ENCODE assay signal across 27 cellular contexts in the genomic region with DNA sequence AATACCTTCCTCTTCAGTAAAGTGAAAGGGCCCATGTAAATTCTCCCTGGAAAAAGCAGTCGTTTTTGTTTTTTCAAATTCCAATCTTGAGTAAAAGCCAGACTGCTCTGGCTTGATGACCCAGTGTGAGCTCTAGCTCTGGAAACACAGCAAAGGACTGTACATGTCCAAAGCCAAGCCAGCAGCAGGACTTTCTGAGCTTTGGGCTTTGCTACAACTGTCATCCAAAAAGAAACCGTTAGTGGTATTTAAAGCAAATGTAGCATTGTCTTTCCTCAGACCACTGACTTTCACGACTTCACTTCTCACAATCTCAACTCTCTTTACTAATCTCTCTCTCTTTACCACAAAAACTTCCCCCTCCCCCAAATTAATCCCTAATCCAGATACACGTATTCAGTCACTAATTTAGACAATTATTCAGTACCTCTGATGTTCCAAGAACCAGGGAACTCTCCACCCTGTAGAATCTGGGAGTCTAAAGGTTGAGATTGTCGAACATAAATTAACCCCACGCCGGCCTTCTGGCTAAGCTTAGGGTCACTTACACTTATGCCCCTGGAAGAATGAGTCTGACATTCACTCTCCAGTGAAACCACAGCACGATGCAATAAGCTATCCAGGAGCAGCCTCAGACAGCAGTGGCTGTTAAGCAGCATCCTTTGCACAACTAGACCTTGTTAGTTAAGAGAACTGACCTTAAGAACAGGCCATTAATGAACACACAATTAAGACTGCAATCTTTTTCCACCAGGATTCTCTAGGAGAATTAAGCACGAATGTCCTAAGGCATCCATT. TPM values are rescaled to one million over a fixed set of nuclear protein-coding genes. Genes with fewer than 3 reads are reported as not detected.
DNase-seq lines count a peak whose midpoint lies in the region; ATAC-seq and TF ChIP-seq lines count a peak whose summit lies in the region.
"Had no signal": no experiment of that assay in that cellular context is flagged by ENCODE, and none has a peak within 500 bp of the region (broad histone marks: within the 10 kb centered on the region; RNA-seq: fewer than 3 reads in every experiment).

No MANE protein-coding gene starts in this region.

- H3K4me3 Mint-ChIP-seq in brain = no peak overlapping the region
- H3K4me3 Mint-ChIP-seq in immature natural killer cell = peak overlapping the region; percentile 67 to 88 (median 84)
- H3K4me3 Mint-ChIP-seq in CD4-positive, alpha-beta T cell = no peak overlapping the region
- H3K4me3 Mint-ChIP-seq: activated CD4-positive, alpha-beta memory T cell treated with anti-CD3 and anti-CD28 coated beads, Interleukin-2, amount 10 ng/mL, durations not matched to agents 7 days and 5 days; B cell; dendritic cell treated with granulocyte-macrophage colony-stimulating factor and Interleukin-4, amounts not matched to agents 40 ng/mL and 50 ng/mL, for 4 days; neural crest cell; stimulated activated memory B cell treated with anti-CD40 and anti-IgM and Interleukin-4, amounts not matched to agents 10 μg/mL and 1 μg/mL and 100 μg/mL, for 72 hours; T-helper 17 cell had no signal

- intact Hi-C loops in CD4-positive, alpha-beta T cell (cut with DNase I, micrococcal nuclease) = no loop called here

- CTCF ChIA-PET in CD4-positive, alpha-beta T cell (lab: Charles Lee) = no interaction called here

- peak; percentile 30 to 47 (median 36) for DNase-seq in immature natural killer cell
- peak; percentile 74 for DNase-seq in pons (ENCODE audit: low spot score)
- DNase-seq in AG20443 (ENCODE audit: low spot score) = no peak
- DNase-seq in CD4-positive, alpha-beta T cell = no peak
- no peak for DNase-seq in central memory CD4-positive, alpha-beta T cell
- DNase-seq in GDM1 (lab: John Stamatoyannopoulos, UW) = no peak
- DNase-seq: activated CD4-positive, alpha-beta memory T cell treated with anti-CD3 and anti-CD28 coated beads, Interleukin-2, amount 10 ng/mL, durations not matched to agents 7 days and 5 days; activated CD4-positive, alpha-beta T cell treated with anti-CD3 and anti-CD28 coated beads for 1 hour; activated CD8-positive, alpha-beta memory T cell treated with anti-CD3 and anti-CD28 coated beads, Interleukin-2, amount 50 U/mL, for 4 hours; activated naive CD4-positive, alpha-beta T cell treated with anti-CD3 and anti-CD28 coated beads, Interleukin-2, amount 50 U/mL, for 16 hours; foreskin fibroblast; heart left ventricle; lower lobe of right lung; MM.1S; NCI-H1105 treated with DMSO at 0.1 percent for 48 hours; NCI-H1930; NCI-H510A treated with DMSO at 0.1 percent for 48 hours; ovary; T-helper 17 cell had no signal

- peak overlapping the region; percentile 37 for H3K4me2 ChIP-seq in BLaER1

- no peaks in the 10 kb centered on the region for H3K27me3 ChIP-seq in BLaER1
- no peaks in the 10 kb centered on the region for H3K27me3 ChIP-seq in CD4-positive, alpha-beta T cell (ENCODE audit: control insufficient read depth, insufficient read depth, low read length)
- H3K27me3 ChIP-seq: esophagus muscularis mucosa, heart left ventricle, ovary had no signal

- H3K9me3 Mint-ChIP-seq in brain = peaks cover 3 to 23% (median 20%) of the 10 kb centered on the region in 5 experiments
- H3K9me3 Mint-ChIP-seq in immature natural killer cell = peaks cover 0 to 4% (median 0%) of the 10 kb centered on the region in 6 donors
- H3K9me3 Mint-ChIP-seq in CD4-positive, alpha-beta T cell = peaks cover 3% of the 10 kb centered on the region
- H3K9me3 Mint-ChIP-seq: activated CD4-positive, alpha-beta memory T cell treated with anti-CD3 and anti-CD28 coated beads, Interleukin-2, amount 10 ng/mL, durations not matched to agents 7 days and 5 days; dendritic cell treated with granulocyte-macrophage colony-stimulating factor and Interleukin-4, amounts not matched to agents 40 ng/mL and 50 ng/mL, for 4 days; neural crest cell; stimulated activated memory B cell treated with anti-CD40 and anti-IgM and Interleukin-4, amounts not matched to agents 10 μg/mL and 1 μg/mL and 100 μg/mL, for 72 hours had no signal

- H3K27me3 Mint-ChIP-seq in brain (no peaks in the 10 kb centered on the region), immature natural killer cell (ENCODE audit: low read depth in 3 of 3) (peaks cover 0 to 5% (median 4%) of the 10 kb centered on the region in 3 donors)
- H3K27me3 Mint-ChIP-seq in CD4-positive, alpha-beta T cell = no peaks in the 10 kb centered on the region
- H3K27me3 Mint-ChIP-seq: activated CD4-positive, alpha-beta memory T cell treated with anti-CD3 and anti-CD28 coated beads, Interleukin-2, amount 10 ng/mL, durations not matched to agents 7 days and 5 days; B cell; dendritic cell treated with granulocyte-macrophage colony-stimulating factor and Interleukin-4, amounts not matched to agents 40 ng/mL and 50 ng/mL, for 4 days; stimulated activated memory B cell treated with anti-CD40 and anti-IgM and Interleukin-4, amounts not matched to agents 10 μg/mL and 1 μg/mL and 100 μg/mL, for 72 hours; T-helper 17 cell had no signal

- no peaks in the 10 kb centered on the region for H4K20me1 ChIP-seq in BLaER1

- H3K9me3 ChIP-seq in BLaER1 = peaks cover 13% of the 10 kb centered on the region
- H3K9me3 ChIP-seq in CD4-positive, alpha-beta T cell (ENCODE audit: control insufficient read depth, low read length) = no peaks in the 10 kb centered on the region
- H3K9me3 ChIP-seq: lower lobe of right lung, ovary had no signal

- peak overlapping the region; percentile 45; the same call in 1 of the 2 replicates for H3K27ac ChIP-seq in BLaER1
- no peak overlapping the region for H3K27ac ChIP-seq in CD4-positive, alpha-beta T cell (ENCODE audit: low read depth, low read length)
- H3K27ac ChIP-seq: esophagus muscularis mucosa, heart left ventricle, lower lobe of right lung, ovary had no signal

- H3K4me1 Mint-ChIP-seq in brain = peaks cover 15% of the 10 kb centered on the region
- H3K4me1 Mint-ChIP-seq in immature natural killer cell = peaks cover 51 to 69% of the 10 kb centered on the region in 2 donors
- H3K4me1 Mint-ChIP-seq in CD4-positive, alpha-beta T cell (ENCODE audit: low read depth) = no peaks in the 10 kb centered on the region
- H3K4me1 Mint-ChIP-seq: activated CD4-positive, alpha-beta memory T cell treated with anti-CD3 and anti-CD28 coated beads, Interleukin-2, amount 10 ng/mL, durations not matched to agents 7 days and 5 days; B cell; stimulated activated memory B cell treated with anti-CD40 and anti-IgM and Interleukin-4, amounts not matched to agents 10 μg/mL and 1 μg/mL and 100 μg/mL, for 72 hours; T-helper 17 cell had no signal

- no peak overlapping the region for H3K4me3 ChIP-seq in BLaER1
- H3K4me3 ChIP-seq: esophagus muscularis mucosa, heart left ventricle, lower lobe of right lung, ovary had no signal

- H3K36me3 Mint-ChIP-seq in brain (peaks cover 67% of the 10 kb centered on the region), immature natural killer cell (peaks cover 31 to 39% (median 32%) of the 10 kb centered on the region in 3 donors)
- H3K36me3 Mint-ChIP-seq in CD4-positive, alpha-beta T cell (ENCODE audit: low read depth) = peaks cover 64% of the 10 kb centered on the region

- peaks cover 77% of the 10 kb centered on the region for H3K36me3 ChIP-seq in BLaER1
- H3K36me3 ChIP-seq: ovary had no signal

- H3K27ac Mint-ChIP-seq in brain = peak overlapping the region in 3 of 5 experiments; percentile 5 to 17 (median 16)
- H3K27ac Mint-ChIP-seq in immature natural killer cell = peak overlapping the region; percentile 84 to 97 (median 91)
- no peak overlapping the region for H3K27ac Mint-ChIP-seq in CD4-positive, alpha-beta T cell
- H3K27ac Mint-ChIP-seq: activated CD4-positive, alpha-beta memory T cell treated with anti-CD3 and anti-CD28 coated beads, Interleukin-2, amount 10 ng/mL, durations not matched to agents 7 days and 5 days; B cell; dendritic cell treated with granulocyte-macrophage colony-stimulating factor and Interleukin-4, amounts not matched to agents 40 ng/mL and 50 ng/mL, for 4 days; stimulated activated memory B cell treated with anti-CD40 and anti-IgM and Interleukin-4, amounts not matched to agents 10 μg/mL and 1 μg/mL and 100 μg/mL, for 72 hours; T-helper 17 cell had no signal

- H3K9ac ChIP-seq in BLaER1 = no peak overlapping the region

- POLR2A ChIA-PET in CD4-positive, alpha-beta T cell (lab: Charles Lee) = no interaction called here

- peaks cover 17% of the 10 kb centered on the region for H3K4me1 ChIP-seq in BLaER1
- H3K4me1 ChIP-seq: esophagus muscularis mucosa, heart left ventricle, lower lobe of right lung had no signal

- no peak for TF ChIP-seq CTCF in brain (conservative IDR thresholded peaks at IDR 0.05)
- TF ChIP-seq CTCF in CD4-positive, alpha-beta T cell (IDR thresholded peaks at IDR 0.05) = no peak

- ATAC-seq in CD4-positive, alpha-beta T cell (ENCODE audit: poor library complexity) = no peak
- ATAC-seq: heart left ventricle; stimulated activated memory B cell treated with anti-CD40 and anti-IgM and Interleukin-4, amounts not matched to agents 10 μg/mL and 1 μg/mL and 100 μg/mL, for 72 hours; T-helper 17 cell had no signal

RNA-seq across cellular contexts. Expression of a gene that starts 25.2 kb away (rescaled TPM):
- polyA plus RNA-seq in brain (ENCODE audit: insufficient read depth, low read depth, low replicate concordance) = 12.4 TPM
- polyA plus RNA-seq in immature natural killer cell = 10 to 100 TPM; 20.8 to 29.5 (median 23.0) TPM
- 10 to 100 TPM; 59.7 to 61.9 TPM for total RNA-seq in CD4-positive, alpha-beta T cell

RNA-seq across cellular contexts. Expression of a gene that starts 26.1 kb away (rescaled TPM):
- 52.7 TPM for polyA plus RNA-seq in brain (ENCODE audit: insufficient read depth, low read depth, low replicate concordance)
- 100 to 1,000 TPM; 191 to 339 (median 197) TPM for polyA plus RNA-seq in immature natural killer cell
- total RNA-seq in CD4-positive, alpha-beta T cell = 10 to 100 TPM; 89.7 to 93.2 TPM

RNA-seq across cellular contexts. Expression of a gene that starts 49.2 kb away (rescaled TPM):
- not detected for polyA plus RNA-seq in brain (ENCODE audit: insufficient read depth, low read depth, low replicate concordance)
- polyA plus RNA-seq in immature natural killer cell = 1 to 10 TPM; 4.1 to 7.5 (median 6.6) TPM
- not detected for total RNA-seq in CD4-positive, alpha-beta T cell
- total RNA-seq: A673; activated CD4-positive, alpha-beta memory T cell treated with anti-CD3 and anti-CD28 coated beads, Interleukin-2, amount 10 ng/mL, durations not matched to agents 7 days and 5 days had no signal

Comparison
In these comparisons a context has a peak if more than half of its experiments do, and no peak if none do; other contexts are left out.
1. H3K4me3 Mint-ChIP-seq: peak in immature natural killer cell (5 of 5); none in brain (0 of 5) and CD4-positive, alpha-beta T cell (single experiment).
2. DNase-seq: peak in immature natural killer cell (3 of 3) and pons (single experiment); none in AG20443 (single experiment), CD4-positive, alpha-beta T cell (0 of 10), central memory CD4-positive, alpha-beta T cell (single experiment) and GDM1 (single experiment).